ENCODE assay signal across 27 cellular contexts in the genomic region with DNA sequence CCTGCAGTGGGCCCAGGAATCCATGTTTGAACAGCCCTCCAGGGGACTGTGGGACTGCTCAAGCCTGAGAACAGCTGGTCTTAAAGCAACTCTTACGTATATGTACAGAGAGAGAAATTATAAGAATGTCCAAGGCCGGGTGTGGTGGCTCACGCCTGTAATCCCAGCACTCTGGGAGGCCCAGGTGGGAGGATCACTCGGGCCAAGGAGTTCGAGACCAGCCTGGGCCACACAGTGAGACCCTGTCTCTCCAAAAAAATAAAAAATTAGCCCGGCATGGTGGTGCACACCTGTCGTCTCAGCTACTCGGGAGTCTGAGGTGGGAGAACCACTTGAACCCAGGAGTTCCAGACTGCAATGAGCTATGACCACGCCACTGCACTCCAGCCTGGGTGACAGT.
"Had no signal": no experiment of that assay in that cellular context is flagged by ENCODE, and none has a peak within 500 bp of the region (broad histone marks: within the 10 kb centered on the region; RNA-seq: fewer than 3 reads in every experiment).

No MANE protein-coding gene starts in this region.

- H3K27me3 ChIP-seq: gastroesophageal sphincter, heart left ventricle, hepatocyte, pancreas, right lobe of liver, suprapubic skin, transverse colon, vagina had no signal

- H3K27ac Mint-ChIP-seq: memory B cell; nephron progenitor cell; stimulated activated naive CD8-positive, alpha-beta T cell treated with anti-CD3 and anti-CD28 coated beads, Interleukin-15, amount 100 ng/mL, for 72 hours had no signal

- H3K4me3 ChIP-seq: coronary artery, gastroesophageal sphincter, heart left ventricle, hepatocyte, lung, pancreas, right lobe of liver, suprapubic skin, transverse colon, vagina had no signal

- H3K27me3 Mint-ChIP-seq: effector memory CD8-positive, alpha-beta T cell; memory B cell; naive thymus-derived CD8-positive, alpha-beta T cell; stimulated activated naive CD8-positive, alpha-beta T cell treated with anti-CD3 and anti-CD28 coated beads, Interleukin-15, amount 100 ng/mL, for 72 hours had no signal

- H3K9me3 ChIP-seq: heart left ventricle, pancreas, right lobe of liver, suprapubic skin, transverse colon, vagina had no signal

- DNase-seq: dermis blood vessel endothelial cell; effector memory CD8-positive, alpha-beta T cell; foreskin fibroblast; heart left ventricle; kidney glomerular epithelial cell; left colon; midbrain; naive thymus-derived CD8-positive, alpha-beta T cell; nephron progenitor cell; nucleus accumbens; pancreas; retina; right lobe of liver; stimulated activated CD4-positive, alpha-beta T cell treated with anti-CD3 and anti-CD28 coated beads, Interleukin-15, amount 100 ng/mL, for 24 hours; stimulated activated CD4-positive, alpha-beta T cell treated with anti-CD3 and anti-CD28 coated beads, Interleukin-2, amount 100 ng/mL, for 48 hours; stimulated activated naive CD4-positive, alpha-beta T cell; stimulated activated naive CD8-positive, alpha-beta T cell treated with anti-CD3 and anti-CD28 coated beads, Interleukin-15, amount 100 ng/mL, for 72 hours; transverse colon had no signal

- H3K9me3 Mint-ChIP-seq: effector memory CD8-positive, alpha-beta T cell; memory B cell had no signal

- H3K27ac ChIP-seq: coronary artery, epithelial cell of prostate, gastroesophageal sphincter, heart left ventricle, hepatocyte, pancreas, right lobe of liver, suprapubic skin, transverse colon, vagina had no signal

- H3K4me1 ChIP-seq: gastroesophageal sphincter, pancreas, right lobe of liver, suprapubic skin, transverse colon, vagina had no signal

- ATAC-seq: effector memory CD8-positive, alpha-beta T cell; esophagus mucosa; gastroesophageal sphincter; heart left ventricle; left colon; naive thymus-derived CD8-positive, alpha-beta T cell; pancreas; right lobe of liver; stimulated activated naive CD8-positive, alpha-beta T cell treated with anti-CD3 and anti-CD28 coated beads, Interleukin-15, amount 100 ng/mL, for 72 hours had no signal

- H3K4me3 Mint-ChIP-seq: effector memory CD8-positive, alpha-beta T cell; memory B cell; naive thymus-derived CD8-positive, alpha-beta T cell; nephron progenitor cell; stimulated activated naive CD8-positive, alpha-beta T cell treated with anti-CD3 and anti-CD28 coated beads, Interleukin-15, amount 100 ng/mL, for 72 hours had no signal

- H3K36me3 ChIP-seq: transverse colon had no signal
